9 cellular contexts compared by ENCODE assay signal in the genomic region with DNA sequence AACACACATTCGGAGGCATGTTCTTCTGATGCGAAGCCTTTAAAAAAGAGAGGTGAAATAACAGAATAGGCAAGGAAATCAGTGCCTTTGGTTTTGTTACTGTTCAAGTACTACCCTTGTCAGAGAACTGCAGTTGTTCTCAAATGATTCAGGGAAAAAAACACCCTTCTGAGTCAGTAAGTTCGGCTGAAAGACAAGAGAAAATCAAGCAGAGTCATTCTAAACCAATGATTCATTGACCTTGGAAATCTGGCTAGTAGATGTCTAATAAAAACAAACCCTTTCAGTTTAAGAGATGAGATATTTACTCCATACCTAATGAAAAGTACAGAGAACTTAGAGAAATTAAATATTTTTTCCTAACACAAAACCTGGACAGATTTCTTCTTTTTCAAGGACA.
DNase-seq lines count a peak whose midpoint lies in the region; ATAC-seq and TF ChIP-seq lines count a peak whose summit lies in the region.
"Had no signal": no experiment of that assay in that cellular context is flagged by ENCODE, and none has a peak within 500 bp of the region (broad histone marks: within the 10 kb centered on the region; RNA-seq: fewer than 3 reads in every experiment).

No MANE protein-coding gene starts in this region.

- DNase-seq in GM04504 (ENCODE audit: low read depth) (peak; percentile 68), adipocyte (ENCODE audit: low read depth) (peak; percentile 84), foreskin keratinocyte (peak; percentile 82 to 92), smooth muscle cell (lab: John Stamatoyannopoulos, UW; ENCODE audit: unreplicated experiment) (no peak), NCI-H2029 treated with DMSO at 0.1 percent for 48 hours (lab: John Stamatoyannopoulos, UW) (no peak)
- no peak for DNase-seq in stimulated activated CD4-positive, alpha-beta T cell treated with anti-CD3 and anti-CD28 coated beads, Interleukin-4, amount 100 ng/mL, for 1 hour
- DNase-seq in activated naive CD4-positive, alpha-beta T cell treated with anti-CD3 and anti-CD28 coated beads for 36 hours: no peak

- no peaks in the 10 kb centered on the region for H3K79me2 ChIP-seq in smooth muscle cell (ENCODE audit: low read depth)

- H4K20me1 ChIP-seq in smooth muscle cell (ENCODE audit: low read depth): no peaks in the 10 kb centered on the region

- H3K27ac ChIP-seq in foreskin keratinocyte (peak overlapping the region; percentile 81), smooth muscle cell (ENCODE audit: low read depth) (peak overlapping the region; percentile 80)
- H3K27ac ChIP-seq: SJCRH30 had no signal

- H3K36me3 ChIP-seq in adipocyte (ENCODE audit: control insufficient read depth, insufficient read depth, low read length, severe bottlenecking) (no peaks in the 10 kb centered on the region), smooth muscle cell (ENCODE audit: low read depth) (no peaks in the 10 kb centered on the region)
- H3K36me3 ChIP-seq: SJCRH30 had no signal

- ATAC-seq in foreskin keratinocyte (peak; percentile 91), HG03095 (IDR thresholded peaks at IDR 0.05; ENCODE audit: unreplicated experiment) (no peak)

- no peaks in the 10 kb centered on the region for H3K36me3 Mint-ChIP-seq in activated naive CD4-positive, alpha-beta T cell treated with anti-CD3 and anti-CD28 coated beads for 36 hours (ENCODE audit: low read depth)

- CTCF ChIA-PET in activated naive CD4-positive, alpha-beta T cell treated with anti-CD3 and anti-CD28 coated beads for 36 hours (lab: Charles Lee): no interaction called here

- peak overlapping the region; percentile 71 for H3K4me2 ChIP-seq in smooth muscle cell

- H3K9me3 ChIP-seq in adipocyte (ENCODE audit: control insufficient read depth, low read length): no peaks in the 10 kb centered on the region
- H3K9me3 ChIP-seq in smooth muscle cell (replicated peaks; ENCODE audit: low read depth): no peaks in the 10 kb centered on the region
- H3K9me3 ChIP-seq: SJCRH30 had no signal

- H2AFZ ChIP-seq in smooth muscle cell (ENCODE audit: low read depth): peak overlapping the region; percentile 92

- peaks cover 4% of the 10 kb centered on the region for H3F3A ChIP-seq in smooth muscle cell (ENCODE audit: low read depth)

- H3K9ac ChIP-seq in adipocyte (ENCODE audit: low read length) (peak overlapping the region; percentile 88), smooth muscle cell (ENCODE audit: low read depth) (peak overlapping the region; percentile 40)

- H3K9me3 Mint-ChIP-seq in activated naive CD4-positive, alpha-beta T cell treated with anti-CD3 and anti-CD28 coated beads for 36 hours: no peaks in the 10 kb centered on the region

- H3K27me3 ChIP-seq in adipocyte (replicated peaks; ENCODE audit: control insufficient read depth, insufficient read depth, low read length): no peaks in the 10 kb centered on the region
- H3K27me3 ChIP-seq in foreskin keratinocyte: no peaks in the 10 kb centered on the region
- no peaks in the 10 kb centered on the region for H3K27me3 ChIP-seq in smooth muscle cell (ENCODE audit: low read depth)
- H3K27me3 ChIP-seq: SJCRH30 had no signal

- peak overlapping the region; percentile 71 for H3K4me3 ChIP-seq in adipocyte (ENCODE audit: low read length)
- H3K4me3 ChIP-seq in smooth muscle cell: no peak overlapping the region
- H3K4me3 ChIP-seq: SJCRH30 had no signal

- H3K4me1 Mint-ChIP-seq in activated naive CD4-positive, alpha-beta T cell treated with anti-CD3 and anti-CD28 coated beads for 36 hours (ENCODE audit: low read depth): peaks cover 5% of the 10 kb centered on the region

- WGBS in smooth muscle cell (ENCODE audit: low lambda C conversion rate): 64% methylated on average over 3 of the region's 3 CpGs

- no peak for TF ChIP-seq CTCF in foreskin keratinocyte (conservative IDR thresholded peaks at IDR 0.05)
- no peak for TF ChIP-seq CTCF in smooth muscle cell (IDR thresholded peaks at IDR 0.05; ENCODE audit: borderline replicate concordance, insufficient read depth, poor library complexity, severe bottlenecking)

- peaks cover 27% of the 10 kb centered on the region for H3K27me3 Mint-ChIP-seq in activated naive CD4-positive, alpha-beta T cell treated with anti-CD3 and anti-CD28 coated beads for 36 hours (ENCODE audit: low read depth)

- intact Hi-C loops in activated naive CD4-positive, alpha-beta T cell treated with anti-CD3 and anti-CD28 coated beads for 36 hours (cut with micrococcal nuclease): no loop called here

- H3K4me1 ChIP-seq in adipocyte (ENCODE audit: control insufficient read depth, insufficient read depth, low read length): peaks cover 57% of the 10 kb centered on the region
- H3K4me1 ChIP-seq in foreskin keratinocyte: peaks cover 29% of the 10 kb centered on the region
- H3K4me1 ChIP-seq in smooth muscle cell (ENCODE audit: low read depth): peaks cover 11% of the 10 kb centered on the region

- no peak overlapping the region for H3K27ac Mint-ChIP-seq in activated naive CD4-positive, alpha-beta T cell treated with anti-CD3 and anti-CD28 coated beads for 36 hours

- no peak overlapping the region for H3K4me3 Mint-ChIP-seq in activated naive CD4-positive, alpha-beta T cell treated with anti-CD3 and anti-CD28 coated beads for 36 hours

Comparison
In these comparisons a context has a peak if more than half of its experiments do, and no peak if none do; other contexts are left out.
1. DNase-seq: peak in GM04504 (single experiment), adipocyte (single experiment) and foreskin keratinocyte (2 of 2); none in smooth muscle cell (single experiment), stimulated activated CD4-positive, alpha-beta T cell treated with anti-CD3 and anti-CD28 coated beads, Interleukin-4, amount 100 ng/mL, for 1 hour (single experiment), activated naive CD4-positive, alpha-beta T cell treated with anti-CD3 and anti-CD28 coated beads for 36 hours (single experiment) and NCI-H2029 treated with DMSO at 0.1 percent for 48 hours (single experiment).